8 cellular contexts compared by ENCODE assay signal in the genomic region with DNA sequence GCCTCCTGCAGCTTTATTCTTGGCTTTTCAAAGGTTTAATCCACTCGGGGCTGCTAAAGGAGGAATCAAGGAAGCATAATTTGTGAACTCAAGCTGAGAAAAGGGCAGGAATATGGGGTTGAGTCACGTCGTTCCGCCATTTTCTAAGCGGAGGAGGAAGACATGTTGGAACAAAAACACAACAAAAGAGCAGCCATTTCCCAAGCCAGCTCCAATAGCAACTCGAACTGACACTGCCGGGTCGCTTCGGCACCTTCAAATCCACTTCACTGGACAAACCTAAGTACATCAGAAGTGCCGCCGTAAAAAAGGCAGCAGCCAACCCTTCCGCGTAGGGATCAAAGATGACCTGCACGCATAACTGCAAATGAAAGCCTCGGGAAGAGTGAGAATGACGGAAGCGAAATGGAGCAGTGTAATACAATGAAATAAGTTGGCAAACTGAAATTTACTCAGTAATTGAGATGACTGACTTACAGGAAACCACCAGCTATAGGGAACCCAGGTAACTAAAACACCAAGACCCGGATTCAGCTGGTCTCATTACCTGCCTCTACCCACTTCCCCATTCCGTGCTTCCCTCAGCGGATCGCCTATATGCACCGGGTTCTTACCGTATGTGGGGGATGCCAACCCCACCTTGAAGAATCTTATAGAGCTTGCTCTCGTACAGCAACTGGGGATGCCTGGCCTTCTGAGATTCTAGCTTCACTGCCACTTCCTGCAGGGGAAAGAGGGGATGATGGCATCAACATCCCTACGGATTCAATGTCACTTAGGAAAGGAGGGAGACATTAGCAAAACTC. TPM values are rescaled to one million over a fixed set of nuclear protein-coding genes. Genes with fewer than 3 reads are reported as not detected.
DNase-seq lines count a peak whose midpoint lies in the region; ATAC-seq lines count a peak whose summit lies in the region.

No MANE protein-coding gene starts in this region.

- peak overlapping the region; percentile 67 for H2AK5ac ChIP-seq in trophoblast cell (ENCODE audit: low read length)

- peak overlapping the region; percentile 63 for H4K91ac ChIP-seq in trophoblast cell (ENCODE audit: low read depth, low read length)

- H3K4ac ChIP-seq in trophoblast cell (ENCODE audit: low read depth, low read length), result peak overlapping the region; percentile 98

- H2BK5ac ChIP-seq in trophoblast cell (ENCODE audit: low read depth, low read length, poor library complexity), result peak overlapping the region; percentile 66

- peak overlapping the region; percentile 62 for H4K8ac ChIP-seq in trophoblast cell (ENCODE audit: low read depth, low read length)

- H3K79me2 ChIP-seq in ACC112 (ENCODE audit: control insufficient read depth, insufficient read depth, low read length, unreplicated experiment) (peaks cover 70% of the 10 kb centered on the region), trophoblast cell (ENCODE audit: control insufficient read depth, insufficient read depth, low read length, poor library complexity) (peaks cover 43% of the 10 kb centered on the region)

- H3K36me3 ChIP-seq in ACC112 (ENCODE audit: insufficient read depth, low read length) (peaks cover 40% of the 10 kb centered on the region), trophoblast cell (ENCODE audit: control insufficient read depth in 1 of 2, insufficient read depth in 2 of 2, low read length in 2 of 2) (peaks cover 27 to 29% of the 10 kb centered on the region in 2 experiments)

- H3K23ac ChIP-seq in trophoblast cell (ENCODE audit: low read length), result no peak overlapping the region

- peak overlapping the region; percentile 65 for H3K14ac ChIP-seq in trophoblast cell (ENCODE audit: low read length)

- H3K4me1 ChIP-seq in ACC112 (ENCODE audit: control insufficient read depth, insufficient read depth, low read length, unreplicated experiment), result peaks cover 29% of the 10 kb centered on the region
- H3K4me1 ChIP-seq in trophoblast cell (ENCODE audit: control insufficient read depth in 1 of 2, insufficient read depth in 2 of 2, low read length in 2 of 2), result peaks cover 11 to 19% of the 10 kb centered on the region in 2 experiments

- peak; percentile 43 for DNase-seq in NOMO-1 treated with DMSO at 0.1 percent for 48 hours (lab: John Stamatoyannopoulos, UW; ENCODE audit: unreplicated experiment)
- peak; percentile 15 for DNase-seq in activated effector memory CD4-positive, alpha-beta T cell treated with Interleukin-2 at 50 U/mL for 16 hours
- peak; percentile 47 for DNase-seq in globus pallidus (ENCODE audit: low spot score)
- peak; percentile 66 to 78 for DNase-seq in trophoblast cell
- no peak for DNase-seq in HuH-7.5 (ENCODE audit: low spot score)

- H3K27me3 ChIP-seq in ACC112 (ENCODE audit: insufficient read depth, low read length) (no peaks in the 10 kb centered on the region), trophoblast cell (ENCODE audit: insufficient read depth, low read length) (no peaks in the 10 kb centered on the region)

- H3K79me1 ChIP-seq in trophoblast cell (ENCODE audit: low read length), result peaks cover 19% of the 10 kb centered on the region

- H3K4me2 ChIP-seq in trophoblast cell (ENCODE audit: low read length), result peak overlapping the region; percentile 72

- peak overlapping the region; percentile 67 for H2BK120ac ChIP-seq in trophoblast cell (ENCODE audit: insufficient read depth, low read length, poor library complexity)

- H3K18ac ChIP-seq in trophoblast cell (ENCODE audit: low read length), result peak overlapping the region; percentile 42

- no peaks in the 10 kb centered on the region for H3K9me3 ChIP-seq in trophoblast cell (ENCODE audit: insufficient read depth, low read depth, low read length)

- no CpG with 5 or more reads among the region's 25 CpGs for WGBS in trophoblast cell (ENCODE audit: extremely low coverage, insufficient coverage, insufficient read length)

- H3K9ac ChIP-seq in trophoblast cell (ENCODE audit: low read length), result peak overlapping the region; percentile 82

- H2AFZ ChIP-seq in ACC112 (ENCODE audit: low read length, unreplicated experiment) (no peak overlapping the region), trophoblast cell (ENCODE audit: insufficient read depth, low read length, poor library complexity) (no peak overlapping the region)

- H4K12ac ChIP-seq in trophoblast cell (ENCODE audit: low read depth, low read length), result peak overlapping the region; percentile 35

- ATAC-seq in GM18502 (IDR thresholded peaks at IDR 0.05; ENCODE audit: poor library complexity, unreplicated experiment) (peak; percentile 37), HG03175 (IDR thresholded peaks at IDR 0.05; ENCODE audit: unreplicated experiment) (peak; percentile 31)

- H3K4me3 ChIP-seq in ACC112 (ENCODE audit: low read depth, low read length) (peak overlapping the region; percentile 90), trophoblast cell (ENCODE audit: low read depth, low read length) (peak overlapping the region; percentile 85)

- no peak overlapping the region for H2BK12ac ChIP-seq in trophoblast cell (ENCODE audit: low read length)

- H3K27ac ChIP-seq in ACC112 (ENCODE audit: low read depth, low read length) (peak overlapping the region; percentile 93), trophoblast cell (ENCODE audit: low read depth, low read length) (peak overlapping the region; percentile 99)

RNA-seq across cellular contexts. Expression of a gene that starts 1.6 kb away (rescaled TPM):
- 307 TPM in 2 replicates for polyA plus RNA-seq in trophoblast cell (2013)

RNA-seq across cellular contexts. Expression of a gene that starts 31.6 kb away (rescaled TPM):
- polyA plus RNA-seq in trophoblast cell (2013), result 0.89 and 0.93 TPM in 2 replicates
